ENCODE assay signal across 10 cellular contexts in the genomic region with DNA sequence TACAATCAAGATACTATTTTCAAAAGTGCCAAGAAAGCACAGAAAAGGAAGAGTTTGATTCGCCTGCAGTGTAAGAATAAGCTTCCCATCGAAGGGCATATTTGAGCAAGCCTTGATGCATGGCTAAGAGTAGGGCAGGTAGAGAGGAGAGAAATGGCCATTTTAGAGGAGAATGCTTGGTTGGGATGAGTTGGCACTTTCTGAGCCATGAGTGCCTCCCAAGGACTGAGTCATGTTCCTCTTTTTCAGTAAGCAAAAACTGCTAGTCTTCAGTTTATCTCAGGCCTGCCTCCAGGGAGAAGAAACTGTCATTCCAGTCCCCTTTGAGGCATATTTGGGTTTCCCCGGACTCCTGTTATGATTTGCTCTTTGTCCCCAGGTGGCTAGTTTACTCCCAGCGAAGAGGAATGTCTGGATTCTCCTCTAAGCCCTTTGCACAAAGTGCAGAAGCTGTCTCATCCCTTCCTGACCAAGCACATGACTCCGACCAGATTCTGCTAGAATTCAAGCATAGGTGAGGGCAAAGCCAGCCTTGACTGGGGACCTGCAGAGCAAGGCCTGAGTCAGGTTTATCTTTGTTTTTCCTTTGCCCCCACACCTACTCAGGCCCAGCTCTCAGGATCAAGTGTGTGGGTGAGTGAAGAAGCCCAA.
DNase-seq lines count a peak whose midpoint lies in the region; ATAC-seq, FAIRE-seq and TF ChIP-seq lines count a peak whose summit lies in the region.
"Had no signal": no experiment of that assay in that cellular context is flagged by ENCODE, and none has a peak within 500 bp of the region (broad histone marks: within the 10 kb centered on the region; RNA-seq: fewer than 3 reads in every experiment).

No MANE protein-coding gene starts in this region.

- no peak overlapping the region for H3K4me3 ChIP-seq in Caco-2 (ENCODE audit: low read depth, low read length)
- H3K4me3 ChIP-seq in gastroesophageal sphincter = no peak overlapping the region

- intact Hi-C loops in Caco-2 (cut with micrococcal nuclease; ENCODE audit: unreplicated experiment) = loop anchor here (5.0 kb wide), 1 partner anchor 71 kb away; no protein-coding TSS in a partner anchor

- H3K4me1 Mint-ChIP-seq in Caco-2 (ENCODE audit: low read depth, unreplicated experiment) = peaks cover 20% of the 10 kb centered on the region
- H3K4me1 Mint-ChIP-seq in stimulated activated naive CD8-positive, alpha-beta T cell treated with anti-CD3 and anti-CD28 coated beads, Interleukin-15, amount 100 ng/mL, for 72 hours = no peaks in the 10 kb centered on the region
- H3K4me1 Mint-ChIP-seq in natural killer cell treated with Interleukin-12 subunit alpha and Interleukin-12 subunit beta and Interleukin-15 and Interleukin-18, amount 100 ng/mL, for 72 hours (ENCODE audit: low read depth in 2 of 2) = no peaks in the 10 kb centered on the region
- H3K4me1 Mint-ChIP-seq: memory B cell had no signal

- no TSS peak for BruUV-seq in Caco-2 (replicated peaks; lab: Mats Ljungman, UMichigan)

- no peak overlapping the region for H3K27ac ChIP-seq in gastroesophageal sphincter

- H3K4me3 Mint-ChIP-seq in Caco-2 (ENCODE audit: unreplicated experiment) = no peak overlapping the region
- H3K4me3 Mint-ChIP-seq in stimulated activated naive CD8-positive, alpha-beta T cell treated with anti-CD3 and anti-CD28 coated beads, Interleukin-15, amount 100 ng/mL, for 72 hours = no peak overlapping the region
- H3K4me3 Mint-ChIP-seq in natural killer cell treated with Interleukin-12 subunit alpha and Interleukin-12 subunit beta and Interleukin-15 and Interleukin-18, amount 100 ng/mL, for 72 hours = no peak overlapping the region
- H3K4me3 Mint-ChIP-seq: memory B cell had no signal

- ATAC-seq in HG02571 (IDR thresholded peaks at IDR 0.05; ENCODE audit: unreplicated experiment) (peak; percentile 52), gastroesophageal sphincter (peak; percentile 50)
- no peak for ATAC-seq in stimulated activated naive CD8-positive, alpha-beta T cell treated with anti-CD3 and anti-CD28 coated beads, Interleukin-15, amount 100 ng/mL, for 72 hours
- ATAC-seq in natural killer cell treated with Interleukin-12 subunit alpha and Interleukin-12 subunit beta and Interleukin-15 and Interleukin-18, amount 100 ng/mL, for 72 hours = no peak

- 69 to 76% methylated on average over 2 to 5 of the region's 5 CpGs for WGBS in gastroesophageal sphincter (ENCODE audit: low coverage in 1 of 2), 2 donors

- TF ChIP-seq POLR2A in gastroesophageal sphincter (IDR thresholded peaks at IDR 0.05) = no peak

- POLR2A ChIA-PET in Caco-2 (lab: Charles Lee) = no interaction called here

- H3K36me3 ChIP-seq in Caco-2 (ENCODE audit: control insufficient read depth, insufficient read depth, low read length) = no peaks in the 10 kb centered on the region
- H3K36me3 ChIP-seq in gastroesophageal sphincter = no peaks in the 10 kb centered on the region

- TF ChIP-seq CTCF in Caco-2 (IDR thresholded peaks at IDR 0.05; ENCODE audit: insufficient read depth in 1 of 2, low read depth in 1 of 2, low read length in 1 of 2, severe bottlenecking in 1 of 2, unreplicated experiment in 1 of 2) (no peak), gastroesophageal sphincter (IDR thresholded peaks at IDR 0.05) (no peak), D721Med (IDR thresholded peaks at IDR 0.05; ENCODE audit: insufficient read depth, missing control alignments) (no peak)

- H3K9me3 Mint-ChIP-seq in Caco-2 (ENCODE audit: unreplicated experiment) = no peaks in the 10 kb centered on the region
- H3K9me3 Mint-ChIP-seq in stimulated activated naive CD8-positive, alpha-beta T cell treated with anti-CD3 and anti-CD28 coated beads, Interleukin-15, amount 100 ng/mL, for 72 hours = peaks cover 6 to 8% of the 10 kb centered on the region in 2 donors
- peaks cover 6% of the 10 kb centered on the region for H3K9me3 Mint-ChIP-seq in natural killer cell treated with Interleukin-12 subunit alpha and Interleukin-12 subunit beta and Interleukin-15 and Interleukin-18, amount 100 ng/mL, for 72 hours

- no peak for FAIRE-seq in D721Med (lab: Jason Lieb, UNC)
- FAIRE-seq: GM18507 had no signal

- H3K27me3 Mint-ChIP-seq in Caco-2 (ENCODE audit: insufficient read depth, unreplicated experiment) = peaks cover under 1% of the 10 kb centered on the region
- peaks cover 26% of the 10 kb centered on the region for H3K27me3 Mint-ChIP-seq in stimulated activated naive CD8-positive, alpha-beta T cell treated with anti-CD3 and anti-CD28 coated beads, Interleukin-15, amount 100 ng/mL, for 72 hours
- H3K27me3 Mint-ChIP-seq in natural killer cell treated with Interleukin-12 subunit alpha and Interleukin-12 subunit beta and Interleukin-15 and Interleukin-18, amount 100 ng/mL, for 72 hours = peaks cover 0 to 8% of the 10 kb centered on the region in 2 donors

- no peak for TF ChIP-seq EP300 in gastroesophageal sphincter (IDR thresholded peaks at IDR 0.05)

- CTCF ChIA-PET in Caco-2 (lab: Charles Lee) = no interaction called here

- H3K27ac Mint-ChIP-seq in Caco-2 (ENCODE audit: unreplicated experiment) = peak overlapping the region; percentile 63
- no peak overlapping the region for H3K27ac Mint-ChIP-seq in stimulated activated naive CD8-positive, alpha-beta T cell treated with anti-CD3 and anti-CD28 coated beads, Interleukin-15, amount 100 ng/mL, for 72 hours
- no peak overlapping the region for H3K27ac Mint-ChIP-seq in natural killer cell treated with Interleukin-12 subunit alpha and Interleukin-12 subunit beta and Interleukin-15 and Interleukin-18, amount 100 ng/mL, for 72 hours
- H3K27ac Mint-ChIP-seq: memory B cell had no signal

- H3K27me3 ChIP-seq in Caco-2 (replicated peaks; ENCODE audit: control insufficient read depth, insufficient read depth, low read length) (no peaks in the 10 kb centered on the region), gastroesophageal sphincter (no peaks in the 10 kb centered on the region)

- no peaks in the 10 kb centered on the region for H3K36me3 Mint-ChIP-seq in Caco-2 (ENCODE audit: insufficient read depth, unreplicated experiment)
- H3K36me3 Mint-ChIP-seq in natural killer cell treated with Interleukin-12 subunit alpha and Interleukin-12 subunit beta and Interleukin-15 and Interleukin-18, amount 100 ng/mL, for 72 hours = no peaks in the 10 kb centered on the region
- H3K36me3 Mint-ChIP-seq: memory B cell had no signal

- peaks cover 21% of the 10 kb centered on the region for H3K4me1 ChIP-seq in Caco-2
- H3K4me1 ChIP-seq in gastroesophageal sphincter = peaks cover 0 to 7% (median 5%) of the 10 kb centered on the region in 3 donors

- peak; percentile 57 to 63 for DNase-seq in Caco-2
- peak; percentile 29 for DNase-seq in NOMO-1 treated with dmso at 0.1 percent for 144 hours (lab: John Stamatoyannopoulos, UW; ENCODE audit: unreplicated experiment)
- DNase-seq in stimulated activated naive CD8-positive, alpha-beta T cell treated with anti-CD3 and anti-CD28 coated beads, Interleukin-15, amount 100 ng/mL, for 72 hours = no peak
- DNase-seq in natural killer cell treated with Interleukin-12 subunit alpha and Interleukin-12 subunit beta and Interleukin-15 and Interleukin-18, amount 100 ng/mL, for 72 hours (ENCODE audit: low spot score) = no peak
- DNase-seq in NCI-H1930 (lab: John Stamatoyannopoulos, UW) = no peak
- no peak for DNase-seq in D721Med (ENCODE audit: insufficient read length, low spot score)

- H3K9me3 ChIP-seq in Caco-2 (no peaks in the 10 kb centered on the region), gastroesophageal sphincter (no peaks in the 10 kb centered on the region)

Comparison
In these comparisons a context has a peak if more than half of its experiments do, and no peak if none do; other contexts are left out.
1. DNase-seq: peak in Caco-2 (2 of 2) and NOMO-1 treated with dmso at 0.1 percent for 144 hours (single experiment); none in stimulated activated naive CD8-positive, alpha-beta T cell treated with anti-CD3 and anti-CD28 coated beads, Interleukin-15, amount 100 ng/mL, for 72 hours (0 of 2), natural killer cell treated with Interleukin-12 subunit alpha and Interleukin-12 subunit beta and Interleukin-15 and Interleukin-18, amount 100 ng/mL, for 72 hours (single experiment), NCI-H1930 (0 of 2) and D721Med (single experiment).
2. ATAC-seq: peak in HG02571 (single experiment) and gastroesophageal sphincter (single experiment); none in stimulated activated naive CD8-positive, alpha-beta T cell treated with anti-CD3 and anti-CD28 coated beads, Interleukin-15, amount 100 ng/mL, for 72 hours (single experiment) and natural killer cell treated with Interleukin-12 subunit alpha and Interleukin-12 subunit beta and Interleukin-15 and Interleukin-18, amount 100 ng/mL, for 72 hours (0 of 2).